ENCODE assay signal across 24 cellular contexts in the genomic region with DNA sequence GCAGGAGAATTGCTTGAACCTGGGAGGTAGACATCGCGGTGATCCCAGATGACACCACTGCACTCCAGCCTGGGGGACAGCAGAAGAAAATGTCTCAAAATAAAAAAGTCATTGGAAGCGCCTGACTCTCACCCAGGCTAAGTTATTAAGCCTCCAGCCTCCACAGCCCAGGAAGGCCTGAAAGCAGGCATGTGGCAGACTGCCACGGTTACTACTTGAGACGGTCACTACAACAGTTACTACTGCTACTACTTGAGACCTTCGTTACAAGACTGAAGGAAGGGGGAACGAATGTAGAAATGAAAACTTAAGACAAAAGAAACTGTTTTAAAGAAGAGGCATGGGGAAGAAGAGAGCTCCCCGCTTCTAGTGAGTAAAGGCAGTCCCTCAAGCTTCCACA. TPM values are rescaled to one million over a fixed set of nuclear protein-coding genes. Genes with fewer than 3 reads are reported as not detected.
DNase-seq lines count a peak whose midpoint lies in the region; ATAC-seq and TF ChIP-seq lines count a peak whose summit lies in the region.
"Had no signal": no experiment of that assay in that cellular context is flagged by ENCODE, and none has a peak within 500 bp of the region (broad histone marks: within the 10 kb centered on the region; RNA-seq: fewer than 3 reads in every experiment).

No MANE protein-coding gene starts in this region.

- H3K9me2 ChIP-seq in MM.1S (replicated peaks; ENCODE audit: insufficient read depth, low read length): no peaks in the 10 kb centered on the region

- H3K9me3 Mint-ChIP-seq in HFFc6: no peaks in the 10 kb centered on the region
- H3K9me3 Mint-ChIP-seq: CD4-positive, alpha-beta T cell had no signal

- no peak overlapping the region for H3K4me2 ChIP-seq in osteoblast (ENCODE audit: insufficient read depth, low read length)
- H3K4me2 ChIP-seq in MM.1S (ENCODE audit: low read depth, low read length): no peak overlapping the region
- H3K4me2 ChIP-seq: BLaER1 had no signal

- H3K9me3 ChIP-seq in osteoblast (ENCODE audit: low read depth, low read length): no peaks in the 10 kb centered on the region
- H3K9me3 ChIP-seq in MM.1S (replicated peaks; ENCODE audit: insufficient read depth, low read length): no peaks in the 10 kb centered on the region
- H3K9me3 ChIP-seq: BLaER1 had no signal

- H3K79me2 ChIP-seq in osteoblast (ENCODE audit: insufficient read depth, low read length) (no peaks in the 10 kb centered on the region), MM.1S (ENCODE audit: low read length) (no peaks in the 10 kb centered on the region)

- H3K27ac ChIP-seq in osteoblast (ENCODE audit: low read depth, low read length): no peak overlapping the region
- no peak overlapping the region for H3K27ac ChIP-seq in MM.1S (ENCODE audit: low read length)
- H3K27ac ChIP-seq: BLaER1, RWPE1, SK-N-MC had no signal

- no peaks in the 10 kb centered on the region for H3F3A ChIP-seq in MM.1S (ENCODE audit: insufficient read depth, low read length)

- no peaks in the 10 kb centered on the region for H3K36me3 Mint-ChIP-seq in HFFc6 (ENCODE audit: low read depth)

- H3K27ac Mint-ChIP-seq in HFFc6: peak overlapping the region; percentile 70
- H3K27ac Mint-ChIP-seq: CD4-positive, alpha-beta T cell had no signal

- peaks cover 3% of the 10 kb centered on the region for H3K4me1 ChIP-seq in osteoblast (ENCODE audit: insufficient read depth, low read length)
- no peaks in the 10 kb centered on the region for H3K4me1 ChIP-seq in MM.1S (ENCODE audit: low read length)

- H2AFZ ChIP-seq in osteoblast (ENCODE audit: low read length) (no peak overlapping the region), MM.1S (ENCODE audit: low read length) (no peak overlapping the region)

- DNase-seq in AG10803 (ENCODE audit: low read depth) (peak; percentile 52), HFFc6 (no peak), fibroblast of peridontal ligament (ENCODE audit: extremely low read depth) (peak; percentile 2), osteoblast (ENCODE audit: insufficient read length, low spot score, missing footprints) (peak; percentile 4), MM.1S (no peak)
- no peak for DNase-seq in effector CD8-positive, alpha-beta T cell (lab: John Stamatoyannopoulos, UW)
- DNase-seq: CD4-positive, alpha-beta T cell; COR-L47; DMS79; H7; NCI-H1092; NCI-H1436; NCI-H187 treated with DMSO at 0.1 percent for 48 hours; NCI-H2107; NCI-H69; SHP77 treated with DMSO at 0.1 percent for 48 hours; SW 1271 had no signal

- peaks cover 11% of the 10 kb centered on the region; the same call in 1 of the 2 replicates for H3K4me1 Mint-ChIP-seq in HFFc6 (ENCODE audit: low read depth)

- H3K36me3 ChIP-seq in osteoblast (ENCODE audit: insufficient read depth, low read length): no peaks in the 10 kb centered on the region
- no peaks in the 10 kb centered on the region for H3K36me3 ChIP-seq in MM.1S (replicated peaks; ENCODE audit: insufficient read depth, low read length)
- H3K36me3 ChIP-seq: BLaER1 had no signal

- H3K4me3 Mint-ChIP-seq in HFFc6: no peak overlapping the region
- H3K4me3 Mint-ChIP-seq: CD4-positive, alpha-beta T cell had no signal

- H3K4me3 ChIP-seq in AG10803 (ENCODE audit: low read length): no peak overlapping the region
- H3K4me3 ChIP-seq in osteoblast (ENCODE audit: insufficient read depth, low read length): no peak overlapping the region
- no peak overlapping the region for H3K4me3 ChIP-seq in MM.1S (ENCODE audit: low read length)
- H3K4me3 ChIP-seq: BLaER1, SK-N-MC had no signal

- H3K27me3 ChIP-seq in osteoblast (ENCODE audit: insufficient read depth, low read length) (no peaks in the 10 kb centered on the region), MM.1S (replicated peaks; ENCODE audit: insufficient read depth, low read length) (peaks cover 90% of the 10 kb centered on the region)
- H3K27me3 ChIP-seq: BLaER1 had no signal

- H3K9ac ChIP-seq in MM.1S (ENCODE audit: low read length): no peak overlapping the region
- H3K9ac ChIP-seq: BLaER1 had no signal

- H4K20me1 ChIP-seq in osteoblast (ENCODE audit: insufficient read depth, low read length) (no peaks in the 10 kb centered on the region), MM.1S (ENCODE audit: insufficient read depth, low read length) (no peaks in the 10 kb centered on the region)
- H4K20me1 ChIP-seq: BLaER1 had no signal

- no peak for ATAC-seq in GM19397 (IDR thresholded peaks at IDR 0.05; ENCODE audit: unreplicated experiment)

- H3K27me3 Mint-ChIP-seq in HFFc6 (ENCODE audit: insufficient read depth): peaks cover 5% of the 10 kb centered on the region
- H3K27me3 Mint-ChIP-seq: CD4-positive, alpha-beta T cell had no signal

- no peak for TF ChIP-seq CTCF in AG10803 (conservative IDR thresholded peaks at IDR 0.05; ENCODE audit: low read length)
- TF ChIP-seq CTCF in HFFc6 (IDR thresholded peaks at IDR 0.05): no peak
- TF ChIP-seq CTCF in osteoblast (IDR thresholded peaks at IDR 0.05; ENCODE audit: extremely low read depth, low read depth, low read length): no peak
- TF ChIP-seq CTCF in MM.1S (IDR thresholded peaks at IDR 0.05; ENCODE audit: low read length): no peak

RNA-seq across cellular contexts. Expression of a gene that starts 9.6 kb away (rescaled TPM):
- 1 to 10 TPM in 5 of 6 experiments, under 1 TPM in 1; 0.92 to 1.6 (median 1.4) TPM for total RNA-seq in HFFc6 (2021; fragmentation: NEBNext Ultra II Directional; extraction: Animal tissue kit (Norgen Biotek cat#: 25700))
- 0.29 and 0.36 TPM in 2 replicates for total RNA-seq in osteoblast

RNA-seq across cellular contexts. Expression of a gene that starts 16.0 kb away (rescaled TPM):
- 10 to 100 TPM; 15.6 to 20.5 (median 18.3) TPM for total RNA-seq in HFFc6 (2021; fragmentation: NEBNext Ultra II Directional; extraction: Animal tissue kit (Norgen Biotek cat#: 25700))
- total RNA-seq in osteoblast: 21.2 and 30.0 TPM in 2 replicates

RNA-seq across cellular contexts. Expression of a gene that starts 29.9 kb away (rescaled TPM):
- not detected for total RNA-seq in HFFc6 (2021; fragmentation: NEBNext Ultra II Directional; extraction: Animal tissue kit (Norgen Biotek cat#: 25700))
- total RNA-seq in osteoblast: not detected in 2 replicates
- total RNA-seq: LHCN-M2 had no signal

RNA-seq across cellular contexts. Expression of a gene that starts 54.5 kb away (rescaled TPM):
- not detected for total RNA-seq in HFFc6 (2021; fragmentation: NEBNext Ultra II Directional; extraction: Animal tissue kit (Norgen Biotek cat#: 25700))
- under 0.01 TPM in 2 replicates for total RNA-seq in osteoblast
- total RNA-seq: A673; CD4-positive, alpha-beta T cell; LHCN-M2; NCI-H460 had no signal

RNA-seq across cellular contexts. Expression of a gene that starts 55.0 kb away (rescaled TPM):
- 10 to 100 TPM; 67.9 to 86.0 (median 72.9) TPM for total RNA-seq in HFFc6 (2021; fragmentation: NEBNext Ultra II Directional; extraction: Animal tissue kit (Norgen Biotek cat#: 25700))
- total RNA-seq in osteoblast: 130 and 163 TPM in 2 replicates

Comparison
In these comparisons a context has a peak if more than half of its experiments do, and no peak if none do; other contexts are left out.
1. DNase-seq: peak in AG10803 (single experiment), fibroblast of peridontal ligament (single experiment) and osteoblast (single experiment); none in HFFc6 (single experiment), effector CD8-positive, alpha-beta T cell (single experiment) and MM.1S (single experiment).